8 cellular contexts compared by ENCODE assay signal in the genomic region with DNA sequence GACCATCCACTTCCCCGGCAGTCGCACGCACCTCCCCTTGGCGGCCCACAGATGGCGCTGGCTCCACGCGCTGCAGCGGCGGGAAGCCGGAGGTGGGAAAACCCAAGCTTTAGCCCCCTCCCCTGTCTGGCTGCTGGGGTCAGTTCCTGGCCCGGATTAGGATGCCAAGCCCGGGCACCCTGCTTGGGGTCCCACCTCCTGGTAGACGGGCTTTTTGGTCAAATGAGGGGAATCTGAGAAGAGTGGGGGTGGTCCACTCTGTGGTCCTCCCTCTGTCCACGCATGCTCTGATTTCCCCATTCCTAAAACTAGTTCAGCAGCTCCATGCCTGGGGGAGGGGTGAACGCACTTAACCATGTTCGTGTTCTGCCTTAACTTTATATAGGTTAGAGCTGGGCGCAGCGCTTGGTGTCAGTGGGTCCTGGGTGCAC. TPM values are rescaled to one million over a fixed set of nuclear protein-coding genes. Genes with fewer than 3 reads are reported as not detected.
DNase-seq lines count a peak whose midpoint lies in the region; ATAC-seq and TF ChIP-seq lines count a peak whose summit lies in the region.

No MANE protein-coding gene starts in this region.

- peak overlapping the region in 1 of 4 donors; percentile 30 for H3K4me3 ChIP-seq in adrenal gland
- H3K4me3 ChIP-seq in liver (ENCODE audit: low read depth in 1 of 3, low read length in 3 of 3) = no peak overlapping the region

- intact Hi-C loops in adrenal gland (cut with DNase I) = loop anchor here in 1 of 2 donors (5.0 kb wide), 1 partner anchor 101 kb away; the partner anchor contains the start of gene OR7A17

- H3K27me3 ChIP-seq in adrenal gland (no peaks in the 10 kb centered on the region), liver (ENCODE audit: control insufficient read depth in 4 of 4, insufficient read depth in 4 of 4, low read length in 3 of 4) (peaks cover 0 to 4% (median 0%) of the 10 kb centered on the region in 4 donors)

- no peak for TF ChIP-seq POLR2A in adrenal gland (IDR thresholded peaks at IDR 0.05)

- H3K9me3 ChIP-seq in adrenal gland (replicated peaks in 1 of 3) = no peaks in the 10 kb centered on the region
- H3K9me3 ChIP-seq in liver (ENCODE audit: control insufficient read depth in 4 of 4, low read length in 3 of 4) = no peaks in the 10 kb centered on the region

- TF ChIP-seq CTCF in adrenal gland (IDR thresholded peaks at IDR 0.05) (peak; percentile 75 to 88 (median 82)), liver (IDR thresholded peaks at IDR 0.05; ENCODE audit: low read depth, low read length, missing input control) (peak; percentile 18)

- DNase-seq in CD1c-positive myeloid dendritic cell (ENCODE audit: extremely low spot score) (peak; percentile 44), HUDEP-2 (lab: John Stamatoyannopoulos, UW; ENCODE audit: unreplicated experiment in 76 of 76) (peak in 41 of 76 experiments; percentile 10 to 66 (median 39)), adrenal gland (peak in 6 of 7 donors; percentile 35 to 57 (median 42)), ACHN (no peak), NCI-H510A treated with DMSO at 0.1 percent for 48 hours (lab: John Stamatoyannopoulos, UW) (no peak)

- in situ Hi-C loops in ACHN (cut with HindIII; ENCODE audit: low pct_ligation_motif_present, low pct_unique_long_range_greater_than_20kb, low sequenced_read_pairs) = no loop called here

- peaks cover 0 to 7% of the 10 kb centered on the region in 2 donors for H3K4me1 ChIP-seq in adrenal gland (replicated peaks in 1 of 2)
- H3K4me1 ChIP-seq in liver (ENCODE audit: control insufficient read depth in 4 of 4, insufficient read depth in 4 of 4, low read length in 3 of 4) = no peaks in the 10 kb centered on the region

- H3K36me3 ChIP-seq in adrenal gland (replicated peaks in 1 of 2) (no peaks in the 10 kb centered on the region), liver (ENCODE audit: control insufficient read depth in 4 of 4, insufficient read depth in 3 of 4, low read depth in 1 of 4, low read length in 3 of 4) (no peaks in the 10 kb centered on the region)

- 13 to 24% (median 21%) methylated on average over 4 to 18 of the region's 18 CpGs for WGBS in adrenal gland, 4 donors
- WGBS in liver = 20% methylated on average over 18 of the region's 18 CpGs

- ATAC-seq in HG03045 (IDR thresholded peaks at IDR 0.05; ENCODE audit: unreplicated experiment) = no peak
- ATAC-seq in HG03342 (IDR thresholded peaks at IDR 0.05; ENCODE audit: unreplicated experiment) = no peak

- H3K9ac ChIP-seq in liver (ENCODE audit: low read depth in 1 of 2, low read length in 2 of 2) = no peak overlapping the region

- H3K27ac ChIP-seq in adrenal gland = peak overlapping the region in 1 of 5 donors; percentile 70
- H3K27ac ChIP-seq in liver (ENCODE audit: low read depth in 1 of 2, low read length in 2 of 2) = no peak overlapping the region

- peak in 1 of 2 donors; percentile 59 for TF ChIP-seq RAD21 in liver (IDR thresholded peaks at IDR 0.05)

TF ChIP-seq in liver, 16 proteins besides CTCF, POLR2A, EP300 and RAD21:
- TF ChIP-seq JUND (IDR thresholded peaks at IDR 0.05) = no peak
- TF ChIP-seq NR2F2 (IDR thresholded peaks at IDR 0.05) = no peak
- TF ChIP-seq MAX (IDR thresholded peaks at IDR 0.05) = no peak
- no peak for TF ChIP-seq GABPA (IDR thresholded peaks at IDR 0.05 in 1 of 2, conservative IDR thresholded peaks at IDR 0.05 in 1 of 2)
- TF ChIP-seq HNF4A (conservative IDR thresholded peaks at IDR 0.05) = no peak
- no peak for TF ChIP-seq RXRA (IDR thresholded peaks at IDR 0.05)
- TF ChIP-seq ATF3 (IDR thresholded peaks at IDR 0.05) = no peak
- TF ChIP-seq, protein P1, sequence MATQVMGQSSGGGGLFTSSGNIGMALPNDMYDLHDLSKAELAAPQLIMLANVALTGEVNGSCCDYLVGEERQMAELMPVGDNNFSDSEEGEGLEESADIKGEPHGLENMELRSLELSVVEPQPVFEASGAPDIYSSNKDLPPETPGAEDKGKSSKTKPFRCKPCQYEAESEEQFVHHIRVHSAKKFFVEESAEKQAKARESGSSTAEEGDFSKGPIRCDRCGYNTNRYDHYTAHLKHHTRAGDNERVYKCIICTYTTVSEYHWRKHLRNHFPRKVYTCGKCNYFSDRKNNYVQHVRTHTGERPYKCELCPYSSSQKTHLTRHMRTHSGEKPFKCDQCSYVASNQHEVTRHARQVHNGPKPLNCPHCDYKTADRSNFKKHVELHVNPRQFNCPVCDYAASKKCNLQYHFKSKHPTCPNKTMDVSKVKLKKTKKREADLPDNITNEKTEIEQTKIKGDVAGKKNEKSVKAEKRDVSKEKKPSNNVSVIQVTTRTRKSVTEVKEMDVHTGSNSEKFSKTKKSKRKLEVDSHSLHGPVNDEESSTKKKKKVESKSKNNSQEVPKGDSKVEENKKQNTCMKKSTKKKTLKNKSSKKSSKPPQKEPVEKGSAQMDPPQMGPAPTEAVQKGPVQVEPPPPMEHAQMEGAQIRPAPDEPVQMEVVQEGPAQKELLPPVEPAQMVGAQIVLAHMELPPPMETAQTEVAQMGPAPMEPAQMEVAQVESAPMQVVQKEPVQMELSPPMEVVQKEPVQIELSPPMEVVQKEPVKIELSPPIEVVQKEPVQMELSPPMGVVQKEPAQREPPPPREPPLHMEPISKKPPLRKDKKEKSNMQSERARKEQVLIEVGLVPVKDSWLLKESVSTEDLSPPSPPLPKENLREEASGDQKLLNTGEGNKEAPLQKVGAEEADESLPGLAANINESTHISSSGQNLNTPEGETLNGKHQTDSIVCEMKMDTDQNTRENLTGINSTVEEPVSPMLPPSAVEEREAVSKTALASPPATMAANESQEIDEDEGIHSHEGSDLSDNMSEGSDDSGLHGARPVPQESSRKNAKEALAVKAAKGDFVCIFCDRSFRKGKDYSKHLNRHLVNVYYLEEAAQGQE (IDR thresholded peaks at IDR 0.05) = no peak
- TF ChIP-seq ZBTB33 (IDR thresholded peaks at IDR 0.05) = no peak
- no peak for TF ChIP-seq YY1 (IDR thresholded peaks at IDR 0.05)
- no peak for TF ChIP-seq FOXA1 (IDR thresholded peaks at IDR 0.05)
- TF ChIP-seq FOXA2 (IDR thresholded peaks at IDR 0.05) = no peak
- TF ChIP-seq TAF1 (conservative IDR thresholded peaks at IDR 0.05) = no peak
- no peak for TF ChIP-seq SP1 (IDR thresholded peaks at IDR 0.05)

RNA-seq across cellular contexts. Expression of gene ADGRE2, which starts 8.1 kb away (rescaled TPM):
- total RNA-seq in adrenal gland (10 to 100 TPM in 4 of 8 donors, 1 to 10 TPM in 4; 1.8 to 47.9 (median 9.4) TPM), liver (1 to 10 TPM; 1.0 to 5.3 TPM)
- polyA plus RNA-seq in adrenal gland (1 to 10 TPM; 1.7 to 6.4 (median 2.8) TPM), liver (1 to 10 TPM in 1 of 2 donors, under 1 TPM in 1; 0.40 to 1.3 TPM)

RNA-seq across cellular contexts. Expression of gene OR7A5, which starts 48.5 kb away (rescaled TPM):
- total RNA-seq in adrenal gland (under 1 TPM in 3 of 8 donors, not detected in 5; 0.19 to 0.41 (median 0.27) TPM), liver (not detected)
- polyA plus RNA-seq in adrenal gland (under 1 TPM; 0.03 to 0.16 (median 0.11) TPM), liver (not detected)

RNA-seq across cellular contexts. Expression of gene OR7C1, which starts 48.5 kb away (rescaled TPM):
- total RNA-seq in adrenal gland (1 to 10 TPM in 4 of 8 donors, under 1 TPM in 4; 0.74 to 2.1 (median 1.2) TPM), liver (under 1 TPM in 1 of 2 donors, not detected in 1; 0.14 TPM)
- polyA plus RNA-seq in adrenal gland (1 to 10 TPM in 2 of 3 donors, under 1 TPM in 1; 0.34 to 1.3 (median 1.3) TPM), liver (under 1 TPM in 1 of 2 donors, not detected in 1; 0.06 TPM)

Comparison
In these comparisons a context has a peak if more than half of its experiments do, and no peak if none do; other contexts are left out.
1. DNase-seq: peak in CD1c-positive myeloid dendritic cell (single experiment), HUDEP-2 (41 of 76) and adrenal gland (6 of 7); none in ACHN (single experiment) and NCI-H510A treated with DMSO at 0.1 percent for 48 hours (single experiment).